ENCODE assay signal across 10 cellular contexts in genomic region chr12:124386661-124387509, GRCh38.
DNase-seq lines count a peak whose midpoint lies in the region; ATAC-seq and TF ChIP-seq lines count a peak whose summit lies in the region.
"Had no signal": no experiment of that assay in that cellular context is flagged by ENCODE, and none has a peak within 500 bp of the region (broad histone marks: within the 10 kb centered on the region; RNA-seq: fewer than 3 reads in every experiment).

No MANE protein-coding gene starts in this region.

- H3K9me3 ChIP-seq in left lung (no peaks in the 10 kb centered on the region), suprapubic skin (no peaks in the 10 kb centered on the region)

- peak overlapping the region; percentile 63 for H3K4me3 ChIP-seq in HFF-Myc (replicated peaks; ENCODE audit: low read depth, low read length)
- H3K4me3 ChIP-seq in left lung = peak overlapping the region; percentile 30 to 42
- H3K4me3 ChIP-seq in suprapubic skin = peak overlapping the region; percentile 61

- no peak for TF ChIP-seq POLR2A in suprapubic skin (IDR thresholded peaks at IDR 0.05)

- 45% methylated on average over 7 of the region's 22 CpGs for WGBS in suprapubic skin

- DNase-seq in HFF-Myc (ENCODE audit: extremely low read depth, low read depth) = no peak
- no peak for DNase-seq in caudate nucleus (lab: John Stamatoyannopoulos, UW)
- no peak for DNase-seq in left lung
- DNase-seq in suprapubic skin (ENCODE audit: low spot score in 2 of 2) = no peak
- no peak for DNase-seq in NCI-H1092 treated with DMSO at 0.1 percent for 48 hours (lab: John Stamatoyannopoulos, UW)
- DNase-seq in NCI-H2171 treated with DMSO at 0.1 percent for 48 hours (lab: John Stamatoyannopoulos, UW) = no peak
- DNase-seq in HCEC 1CT = no peak
- DNase-seq: amygdala; stimulated activated CD8-positive, alpha-beta memory T cell treated with anti-CD3 and anti-CD28 coated beads, Interleukin-4, amount 100 ng/mL, for 48 hours had no signal

- H3K4me1 ChIP-seq in left lung (peaks cover 40 to 87% of the 10 kb centered on the region in 2 donors), suprapubic skin (peaks cover 81% of the 10 kb centered on the region)

- no peaks in the 10 kb centered on the region for H3K27me3 ChIP-seq in left lung
- H3K27me3 ChIP-seq in suprapubic skin = no peaks in the 10 kb centered on the region

- intact Hi-C loops in left lung (cut with DNase I) = no loop called here

- peaks cover 0 to 47% of the 10 kb centered on the region in 2 donors for H3K36me3 ChIP-seq in left lung
- H3K36me3 ChIP-seq in suprapubic skin = peaks cover 41% of the 10 kb centered on the region

- no peak for TF ChIP-seq EP300 in suprapubic skin (IDR thresholded peaks at IDR 0.05)

- TF ChIP-seq CTCF in HFF-Myc (IDR thresholded peaks at IDR 0.05; ENCODE audit: low read depth, low read length, missing control alignments) (no peak), left lung (IDR thresholded peaks at IDR 0.05) (no peak), suprapubic skin (IDR thresholded peaks at IDR 0.05) (no peak)

- ATAC-seq in left lung (no peak), HG02840 (IDR thresholded peaks at IDR 0.05; ENCODE audit: low FRiP score, unreplicated experiment) (no peak)

- H3K27ac ChIP-seq in caudate nucleus (ENCODE audit: low read depth, low read length) (peak overlapping the region; percentile 16), left lung (peak overlapping the region; percentile 45 to 91), suprapubic skin (peak overlapping the region; percentile 91)

Comparison
In these comparisons a context has a peak if more than half of its experiments do, and no peak if none do; other contexts are left out.
1. H3K27ac ChIP-seq: peak in every context shown above with its lines; median percentile 91 in suprapubic skin; 68 in left lung; 16 in caudate nucleus.